In genomic region chr19:7873304-7874079, GRCh38 we compare ENCODE assay signal across 9 cellular contexts. TPM values are rescaled to one million over a fixed set of nuclear protein-coding genes. Genes with fewer than 3 reads are reported as not detected.
DNase-seq lines count a peak whose midpoint lies in the region; ATAC-seq and TF ChIP-seq lines count a peak whose summit lies in the region.
"Had no signal": no experiment of that assay in that cellular context is flagged by ENCODE, and none has a peak within 500 bp of the region (broad histone marks: within the 10 kb centered on the region; RNA-seq: fewer than 3 reads in every experiment).

No MANE protein-coding gene starts in this region.

- H3K4me1 Mint-ChIP-seq in chondrocyte (ENCODE audit: low read depth) (peaks cover 30% of the 10 kb centered on the region), natural killer cell (peaks cover 12 to 32% of the 10 kb centered on the region in 2 donors)

- H3K79me2 ChIP-seq in MM.1S (ENCODE audit: low read length): no peaks in the 10 kb centered on the region

- H3K27ac ChIP-seq in C4-2B (peak overlapping the region; percentile 48), MM.1S (ENCODE audit: low read length) (no peak overlapping the region)

- H3K27ac Mint-ChIP-seq in chondrocyte (ENCODE audit: unreplicated experiment) (no peak overlapping the region), natural killer cell (no peak overlapping the region)

- intact Hi-C loops in natural killer cell (cut with micrococcal nuclease): no loop called here

- H3K4me3 ChIP-seq in HAP-1: peak overlapping the region; percentile 46
- H3K4me3 ChIP-seq in MM.1S (ENCODE audit: low read length): no peak overlapping the region

- H3K36me3 ChIP-seq in HAP-1 (replicated peaks) (0 out of 2 replicates have a peak, but pooled peaks cover 4% of the 10 kb centered on the region), MM.1S (replicated peaks; ENCODE audit: insufficient read depth, low read length) (no peaks in the 10 kb centered on the region)

- in situ Hi-C loops in HAP-1 (cut with MboI; ENCODE audit: low sequenced_read_pairs): no loop called here

- H3K27me3 Mint-ChIP-seq in chondrocyte (ENCODE audit: low read depth) (peaks cover 15% of the 10 kb centered on the region), natural killer cell (ENCODE audit: low read depth in 2 of 2) (peaks cover 0 to 30% of the 10 kb centered on the region in 2 donors)

- no peaks in the 10 kb centered on the region for H3K36me3 Mint-ChIP-seq in chondrocyte (ENCODE audit: low read depth)
- no peaks in the 10 kb centered on the region for H3K36me3 Mint-ChIP-seq in natural killer cell

- DNase-seq in HAP-1 (ENCODE audit: low spot score in 2 of 2) (peak in 1 of 2 experiments; percentile 44), chondrocyte (ENCODE audit: low spot score) (no peak), natural killer cell (no peak), NK-92 (lab: John Stamatoyannopoulos, UW; ENCODE audit: unreplicated experiment) (no peak), MM.1S (no peak), NCI-H2029 treated with DMSO at 0.1 percent for 48 hours (lab: John Stamatoyannopoulos, UW) (no peak)

- no peak overlapping the region for H3K4me2 ChIP-seq in MM.1S (ENCODE audit: low read depth, low read length)

- no peaks in the 10 kb centered on the region for H3K9me3 ChIP-seq in HAP-1
- H3K9me3 ChIP-seq in MM.1S (replicated peaks; ENCODE audit: insufficient read depth, low read length): no peaks in the 10 kb centered on the region

- H3K9me3 Mint-ChIP-seq in chondrocyte (ENCODE audit: low read depth): no peaks in the 10 kb centered on the region
- no peaks in the 10 kb centered on the region for H3K9me3 Mint-ChIP-seq in natural killer cell

- peaks cover 12% of the 10 kb centered on the region for H3F3A ChIP-seq in MM.1S (ENCODE audit: insufficient read depth, low read length)

- H4K20me1 ChIP-seq in MM.1S (ENCODE audit: insufficient read depth, low read length): no peaks in the 10 kb centered on the region

- ATAC-seq in natural killer cell (no peak), HG02759 (IDR thresholded peaks at IDR 0.05; ENCODE audit: unreplicated experiment) (no peak)
- ATAC-seq: left lobe of liver had no signal

- no peak overlapping the region for H3K9ac ChIP-seq in MM.1S (ENCODE audit: low read length)

- H3K27me3 ChIP-seq in HAP-1 (ENCODE audit: low read depth) (no peaks in the 10 kb centered on the region), MM.1S (replicated peaks; ENCODE audit: insufficient read depth, low read length) (peaks cover 30% of the 10 kb centered on the region)

- H3K4me3 Mint-ChIP-seq in chondrocyte (ENCODE audit: unreplicated experiment) (peak overlapping the region; percentile 66), natural killer cell (peak overlapping the region; percentile 83)

- H3K4me1 ChIP-seq in HAP-1 (peaks cover 32% of the 10 kb centered on the region), MM.1S (ENCODE audit: low read length) (peaks cover 11% of the 10 kb centered on the region; the same call in 1 of the 2 replicates)

- H3K9me2 ChIP-seq in MM.1S (replicated peaks; ENCODE audit: insufficient read depth, low read length): no peaks in the 10 kb centered on the region

- no peak overlapping the region for H2AFZ ChIP-seq in MM.1S (ENCODE audit: low read length)

- TF ChIP-seq CTCF in C4-2B (conservative IDR thresholded peaks at IDR 0.05) (no peak), chondrocyte (IDR thresholded peaks at IDR 0.05) (no peak), natural killer cell (IDR thresholded peaks at IDR 0.05) (no peak), MM.1S (IDR thresholded peaks at IDR 0.05; ENCODE audit: low read length) (no peak)

RNA-seq across cellular contexts. Expression of gene PRR36, which starts 0.7 kb away (rescaled TPM):
- total RNA-seq in chondrocyte (0.22 to 0.80 TPM (median 0.38 TPM) in 3 replicates), natural killer cell (under 1 TPM; 0.11 to 0.13 (median 0.12) TPM)

RNA-seq across cellular contexts. Expression of gene LRRC8E, which starts 14.8 kb away (rescaled TPM):
- total RNA-seq in chondrocyte (1.9 to 6.9 TPM (median 4.8 TPM) in 3 replicates), natural killer cell (not detected)

RNA-seq across cellular contexts. Expression of gene MAP2K7, which starts 30.2 kb away (rescaled TPM):
- total RNA-seq in chondrocyte: 24.4 to 27.5 TPM (median 25.7 TPM) in 3 replicates
- 100 to 1,000 TPM; 131 to 218 (median 159) TPM for total RNA-seq in natural killer cell

RNA-seq across cellular contexts. Expression of gene TGFBR3L, which starts 41.1 kb away (rescaled TPM):
- total RNA-seq in chondrocyte: 8.1 to 11.6 TPM (median 11.2 TPM) in 3 replicates
- 1 to 10 TPM; 3.5 to 4.6 (median 4.4) TPM for total RNA-seq in natural killer cell

RNA-seq across cellular contexts. Expression of gene EVI5L, which starts 43.5 kb away (rescaled TPM):
- total RNA-seq in chondrocyte (27.4 to 30.6 TPM (median 28.4 TPM) in 3 replicates), natural killer cell (10 to 100 TPM in 2 of 3 donors, 1 to 10 TPM in 1; 9.6 to 13.5 (median 11.3) TPM)
